Comparison of ENCODE assay signal across 11 cellular contexts in the genomic region with DNA sequence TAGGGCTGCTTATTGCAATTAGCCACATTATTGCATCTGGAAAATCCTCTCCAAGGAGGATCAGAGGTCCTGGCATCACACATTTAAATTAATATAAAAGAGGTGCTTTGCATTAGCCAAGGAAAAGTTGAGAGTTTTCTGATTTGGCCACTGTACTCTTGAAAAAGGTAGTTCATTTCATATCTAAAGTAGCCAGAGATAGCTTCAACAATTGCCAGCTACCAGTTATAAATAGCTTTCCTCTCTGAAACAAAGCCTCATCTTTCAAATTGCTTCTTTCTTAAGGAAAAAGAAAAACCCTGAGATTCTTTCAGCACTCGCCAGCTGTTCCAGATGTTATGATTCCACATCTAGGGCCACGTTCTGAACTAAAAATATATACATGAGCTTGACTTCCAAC.
DNase-seq lines count a peak whose midpoint lies in the region; ATAC-seq and TF ChIP-seq lines count a peak whose summit lies in the region.
"Had no signal": no experiment of that assay in that cellular context is flagged by ENCODE, and none has a peak within 500 bp of the region (broad histone marks: within the 10 kb centered on the region; RNA-seq: fewer than 3 reads in every experiment).

No MANE protein-coding gene starts in this region.

- DNase-seq in Right ventricle myocardium superior: no peak
- DNase-seq in Right ventricle myocardium inferior (ENCODE audit: missing footprints): no peak
- DNase-seq in RWPE2 (ENCODE audit: low spot score): no peak
- DNase-seq in NCI-H2081 treated with DMSO at 0.1 percent for 48 hours (lab: John Stamatoyannopoulos, UW): no peak
- DNase-seq in NCI-H1092 (lab: John Stamatoyannopoulos, UW): no peak

- ATAC-seq in Right ventricle myocardium superior (ENCODE audit: poor library complexity): peak; percentile 75
- ATAC-seq in Right ventricle myocardium inferior: no peak
- ATAC-seq in RWPE2 (ENCODE audit: low read depth): no peak

- H3K4me1 ChIP-seq in Loucy (ENCODE audit: insufficient read depth, low read length, poor library complexity, severe bottlenecking) (no peaks in the 10 kb centered on the region), RWPE2 (ENCODE audit: insufficient read depth, poor library complexity, severe bottlenecking) (peaks cover 61% of the 10 kb centered on the region)
- H3K4me1 ChIP-seq: A549; BLaER1 treated with 17β-estradiol and CSF1 and Interleukin-3, amounts not matched to agents 10 nM and 100 nM had no signal

- H3K4me2 ChIP-seq in Loucy (ENCODE audit: low read depth, low read length, poor library complexity, severe bottlenecking): no peak overlapping the region
- H3K4me2 ChIP-seq: A549; BLaER1 treated with 17β-estradiol and CSF1 and Interleukin-3, amounts not matched to agents 10 nM and 100 nM had no signal

- TF ChIP-seq CTCF in Loucy (conservative IDR thresholded peaks at IDR 0.05; ENCODE audit: low read length): no peak
- no peak for TF ChIP-seq CTCF in RWPE2 (IDR thresholded peaks at IDR 0.05; ENCODE audit: poor library complexity, severe bottlenecking)

- no peaks in the 10 kb centered on the region for H4K20me1 ChIP-seq in Loucy (ENCODE audit: insufficient read depth, low read length, poor library complexity, severe bottlenecking)
- H4K20me1 ChIP-seq: BLaER1 treated with 17β-estradiol and CSF1 and Interleukin-3, amounts not matched to agents 10 nM and 100 nM had no signal

- no peaks in the 10 kb centered on the region for H3K9me3 ChIP-seq in Loucy (ENCODE audit: insufficient read depth, low read depth, low read length)
- peaks cover 4% of the 10 kb centered on the region for H3K9me3 ChIP-seq in RWPE2 (ENCODE audit: severe bottlenecking)
- H3K9me3 ChIP-seq: A549 had no signal

- H3K4me3 ChIP-seq in Loucy (ENCODE audit: low read length, poor library complexity, severe bottlenecking) (no peak overlapping the region), RWPE2 (ENCODE audit: severe bottlenecking) (no peak overlapping the region)
- H3K4me3 ChIP-seq: A549; BLaER1 treated with 17β-estradiol and CSF1 and Interleukin-3, amounts not matched to agents 10 nM and 100 nM; GM12878 had no signal

- H3K36me3 ChIP-seq in Loucy (ENCODE audit: insufficient read depth, low read length) (no peaks in the 10 kb centered on the region), RWPE2 (ENCODE audit: low read depth) (no peaks in the 10 kb centered on the region)
- H3K36me3 ChIP-seq: BLaER1 treated with 17β-estradiol and CSF1 and Interleukin-3, amounts not matched to agents 10 nM and 100 nM had no signal

- H3K27ac ChIP-seq in RWPE2 (ENCODE audit: poor library complexity, severe bottlenecking): peak overlapping the region; percentile 99
- H3K27ac ChIP-seq: 22Rv1; A549; BLaER1 treated with 17β-estradiol and CSF1 and Interleukin-3, amounts not matched to agents 10 nM and 100 nM; C4-2B had no signal

- H3F3A ChIP-seq in Loucy (ENCODE audit: low read depth): no peaks in the 10 kb centered on the region

- intact Hi-C loops in Right ventricle myocardium superior (cut with DNase I): loop anchor here (10.0 kb wide), 1 partner anchor 219 kb away; no protein-coding TSS in a partner anchor
- intact Hi-C loops in Right ventricle myocardium inferior (cut with DNase I): loop anchor here (5.0 kb wide), 2 partner anchors 227 to 872 kb away; no protein-coding TSS in a partner anchor

- H3K27me3 ChIP-seq in Loucy (ENCODE audit: insufficient read depth, low read length, poor library complexity, severe bottlenecking): no peaks in the 10 kb centered on the region
- H3K27me3 ChIP-seq in RWPE2 (ENCODE audit: insufficient read depth, poor library complexity, severe bottlenecking): no peaks in the 10 kb centered on the region
- H3K27me3 ChIP-seq: BLaER1 treated with 17β-estradiol and CSF1 and Interleukin-3, amounts not matched to agents 10 nM and 100 nM had no signal

- H3K79me2 ChIP-seq in Loucy (ENCODE audit: insufficient read depth, low read length): no peaks in the 10 kb centered on the region

- H3K9ac ChIP-seq in Loucy (ENCODE audit: low read depth, low read length, poor library complexity, severe bottlenecking): no peak overlapping the region
- H3K9ac ChIP-seq: BLaER1 treated with 17β-estradiol and CSF1 and Interleukin-3, amounts not matched to agents 10 nM and 100 nM had no signal

- H3K9me2 ChIP-seq in Loucy (replicated peaks; ENCODE audit: low read depth, low read length): no peaks in the 10 kb centered on the region

- H2AFZ ChIP-seq in Loucy (ENCODE audit: low read length): 0 out of 2 replicates have a peak overlapping the region, but pooled peaks have one; percentile 26
